In the genomic region with DNA sequence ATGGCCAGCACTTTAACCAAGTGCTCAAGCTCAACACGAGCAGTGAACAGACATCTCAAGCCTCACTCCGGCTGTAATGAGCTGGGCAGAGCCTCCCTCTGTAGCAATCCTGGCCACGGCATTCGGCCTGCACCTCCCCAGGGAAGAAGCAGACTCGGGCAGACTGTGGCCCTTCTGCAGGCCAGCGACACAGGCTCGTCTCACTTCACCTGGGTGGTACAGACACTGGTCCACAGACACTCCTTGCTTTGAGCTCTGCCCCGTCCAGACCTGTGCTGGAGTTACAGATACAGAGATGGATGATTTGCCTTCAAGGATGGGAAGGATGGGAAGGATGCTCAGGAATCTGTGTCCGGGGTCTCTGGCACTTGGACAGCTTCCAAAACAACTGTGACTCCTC, we compare ENCODE assay signal across 35 cellular contexts.
"Had no signal": no experiment of that assay in that cellular context is flagged by ENCODE, and none has a peak within 500 bp of the region (broad histone marks: within the 10 kb centered on the region; RNA-seq: fewer than 3 reads in every experiment).

No MANE protein-coding gene starts in this region.

- H3K4me1 Mint-ChIP-seq: activated CD4-positive, alpha-beta memory T cell treated with anti-CD3 and anti-CD28 coated beads, Interleukin-2, amount 10 ng/mL, durations not matched to agents 7 days and 5 days; activated CD4-positive, alpha-beta T cell treated with anti-CD3 and anti-CD28 coated beads for 36 hours; activated CD4-positive, alpha-beta T cell treated with anti-CD3 and anti-CD28 coated beads, Interleukin-2, amount 10 ng/mL, durations not matched to agents 7 days and 5 days; activated CD8-positive, alpha-beta memory T cell treated with anti-CD3 and anti-CD28 coated beads, Interleukin-2, amount 10 ng/mL, durations not matched to agents 7 days and 5 days; activated naive CD4-positive, alpha-beta T cell treated with anti-CD3 and anti-CD28 coated beads, Interleukin-2, amount 10 ng/mL, durations not matched to agents 7 days and 5 days; activated naive CD4-positive, alpha-beta T cell treated with anti-CD3 and anti-CD28 coated beads, Interleukin-2, amount 50 U/mL, for 24 hours; activated naive CD8-positive, alpha-beta T cell treated with anti-CD3 and anti-CD28 coated beads, Interleukin-2, amount 10 ng/mL, durations not matched to agents 7 days and 5 days; WTC11 had no signal

- H3K4me1 ChIP-seq: body of pancreas, breast epithelium had no signal

- ATAC-seq: activated CD4-positive, alpha-beta T cell treated with anti-CD3 and anti-CD28 coated beads for 36 hours; activated CD4-positive, CD25-positive, alpha-beta regulatory T cell treated with anti-CD3 and anti-CD28 coated beads, Interleukin-2, amount 50 U/mL, for 24 hours; activated CD8-positive, alpha-beta memory T cell treated with anti-CD3 and anti-CD28 coated beads, Interleukin-2, amount 10 ng/mL, durations not matched to agents 7 days and 5 days; activated CD8-positive, alpha-beta T cell treated with anti-CD3 and anti-CD28 coated beads, Interleukin-2, amount 10 ng/mL, durations not matched to agents 7 days and 5 days; activated naive CD8-positive, alpha-beta T cell treated with anti-CD3 and anti-CD28 coated beads, Interleukin-2, amount 50 U/mL, for 24 hours; body of pancreas; WTC11 had no signal

- H3K27ac ChIP-seq: body of pancreas, brain microvascular endothelial cell, breast epithelium, VCaP had no signal

- H3K27me3 ChIP-seq: body of pancreas, brain microvascular endothelial cell had no signal

- H3K36me3 ChIP-seq: brain microvascular endothelial cell, breast epithelium had no signal

- H3K9me3 Mint-ChIP-seq: activated CD4-positive, alpha-beta memory T cell treated with anti-CD3 and anti-CD28 coated beads, Interleukin-2, amount 10 ng/mL, durations not matched to agents 7 days and 5 days; activated CD4-positive, alpha-beta T cell treated with anti-CD3 and anti-CD28 coated beads, Interleukin-2, amount 10 ng/mL, durations not matched to agents 7 days and 5 days; activated naive CD4-positive, alpha-beta T cell treated with anti-CD3 and anti-CD28 coated beads, Interleukin-2, amount 10 ng/mL, durations not matched to agents 7 days and 5 days; activated naive CD4-positive, alpha-beta T cell treated with anti-CD3 and anti-CD28 coated beads, Interleukin-2, amount 50 U/mL, for 24 hours; activated naive CD8-positive, alpha-beta T cell treated with anti-CD3 and anti-CD28 coated beads, Interleukin-2, amount 10 ng/mL, durations not matched to agents 7 days and 5 days; activated naive CD8-positive, alpha-beta T cell treated with anti-CD3 and anti-CD28 coated beads, Interleukin-2, amount 50 U/mL, for 24 hours; activated T-cell treated with anti-CD3 and anti-CD28 coated beads, Interleukin-2, amount 50 U/mL, for 24 hours; activated T-helper 2 cell treated with anti-CD3 and anti-CD28 coated beads, Interferon-gamma antibody, Interleukin-2, Interleukin-4, amounts not matched to agents 10 μg/mL and 5 μg/mL and 100 μg/mL, durations not matched to agents 14 hours and 24 hours and 36 hours; T-helper 1 cell treated with Interleukin-12 subunit alpha and Interleukin-12 subunit beta and Interleukin-4 antibody, amounts not matched to agents 30 μg/mL and 1 μg/mL, for 36 hours; T-helper 2 cell treated with Interferon-gamma antibody and Interleukin-4, amounts not matched to agents 5 μg/mL and 100 μg/mL, for 36 hours; WTC11 had no signal

- H3K36me3 Mint-ChIP-seq: activated CD8-positive, alpha-beta memory T cell treated with anti-CD3 and anti-CD28 coated beads, Interleukin-2, amount 10 ng/mL, durations not matched to agents 7 days and 5 days; activated naive CD4-positive, alpha-beta T cell treated with anti-CD3 and anti-CD28 coated beads, Interleukin-2, amount 10 ng/mL, durations not matched to agents 7 days and 5 days; activated naive CD4-positive, alpha-beta T cell treated with anti-CD3 and anti-CD28 coated beads, Interleukin-2, amount 50 U/mL, for 24 hours; activated naive CD8-positive, alpha-beta T cell; activated naive CD8-positive, alpha-beta T cell treated with anti-CD3 and anti-CD28 coated beads, Interleukin-2, amount 10 ng/mL, durations not matched to agents 7 days and 5 days; WTC11 had no signal

- DNase-seq: activated CD4-positive, alpha-beta memory T cell treated with anti-CD3 and anti-CD28 coated beads, Interleukin-2, amount 10 ng/mL, durations not matched to agents 7 days and 5 days; activated CD4-positive, alpha-beta T cell treated with anti-CD3 and anti-CD28 coated beads for 1 hour; activated CD4-positive, alpha-beta T cell treated with anti-CD3 and anti-CD28 coated beads for 36 hours; activated CD4-positive, alpha-beta T cell treated with anti-CD3 and anti-CD28 coated beads for 48 hours; activated CD4-positive, alpha-beta T cell treated with anti-CD3 and anti-CD28 coated beads, Interleukin-2, amount 10 ng/mL, durations not matched to agents 7 days and 5 days; activated CD4-positive, alpha-beta T cell treated with anti-CD3 and anti-CD28 coated beads, Interleukin-2, amount 50 U/mL, for 48 hours; activated CD4-positive, CD25-positive, alpha-beta regulatory T cell; activated CD8-positive, alpha-beta memory T cell treated with anti-CD3 and anti-CD28 coated beads for 24 hours; activated CD8-positive, alpha-beta memory T cell treated with anti-CD3 and anti-CD28 coated beads, Interleukin-2, amount 10 ng/mL, durations not matched to agents 7 days and 5 days; activated CD8-positive, alpha-beta memory T cell treated with anti-CD3 and anti-CD28 coated beads, Interleukin-2, amount 50 U/mL, for 48 hours; activated CD8-positive, alpha-beta T cell treated with anti-CD3 and anti-CD28 coated beads, Interleukin-2, amount 10 ng/mL, durations not matched to agents 7 days and 5 days; activated effector memory CD4-positive, alpha-beta T cell treated with Interleukin-2 at 50 U/mL for 16 hours; activated gamma-delta T cell; activated naive CD4-positive, alpha-beta T cell treated with anti-CD3 and anti-CD28 coated beads, Interleukin-2, amount 10 ng/mL, durations not matched to agents 7 days and 5 days; activated naive CD4-positive, alpha-beta T cell treated with Interleukin-2 at 50 U/mL for 16 hours; activated naive CD8-positive, alpha-beta T cell treated with anti-CD3 and anti-CD28 coated beads, Interleukin-2, amount 10 ng/mL, durations not matched to agents 7 days and 5 days; activated naive CD8-positive, alpha-beta T cell treated with anti-CD3 and anti-CD28 coated beads, Interleukin-2, amount 50 U/mL, for 24 hours; activated T-cell treated with anti-CD3 and anti-CD28 coated beads, Interleukin-2, amount 50 U/mL, for 24 hours; activated T-cell treated with anti-CD3 and anti-CD28 coated beads, Interleukin-2, amount 50 U/mL, for 48 hours; aorta; body of pancreas; brain microvascular endothelial cell; central memory CD4-positive, alpha-beta T cell; T-helper 1 cell; T-helper 2 cell; T-helper 9 cell had no signal

- H3K4me3 Mint-ChIP-seq: activated CD4-positive, alpha-beta memory T cell treated with anti-CD3 and anti-CD28 coated beads, Interleukin-2, amount 10 ng/mL, durations not matched to agents 7 days and 5 days; activated CD4-positive, alpha-beta T cell treated with anti-CD3 and anti-CD28 coated beads for 36 hours; activated CD4-positive, alpha-beta T cell treated with anti-CD3 and anti-CD28 coated beads, Interleukin-2, amount 10 ng/mL, durations not matched to agents 7 days and 5 days; activated CD8-positive, alpha-beta memory T cell treated with anti-CD3 and anti-CD28 coated beads, Interleukin-2, amount 10 ng/mL, durations not matched to agents 7 days and 5 days; activated CD8-positive, alpha-beta T cell treated with anti-CD3 and anti-CD28 coated beads, Interleukin-2, amount 10 ng/mL, durations not matched to agents 7 days and 5 days; activated naive CD4-positive, alpha-beta T cell treated with anti-CD3 and anti-CD28 coated beads, Interleukin-2, amount 10 ng/mL, durations not matched to agents 7 days and 5 days; activated naive CD4-positive, alpha-beta T cell treated with anti-CD3 and anti-CD28 coated beads, Interleukin-2, amount 50 U/mL, for 24 hours; activated naive CD8-positive, alpha-beta T cell; activated naive CD8-positive, alpha-beta T cell treated with anti-CD3 and anti-CD28 coated beads, Interleukin-2, amount 10 ng/mL, durations not matched to agents 7 days and 5 days; activated naive CD8-positive, alpha-beta T cell treated with anti-CD3 and anti-CD28 coated beads, Interleukin-2, amount 50 U/mL, for 24 hours; activated T-cell treated with anti-CD3 and anti-CD28 coated beads, Interleukin-2, amount 50 U/mL, for 24 hours; T-helper 1 cell treated with Interleukin-12 subunit alpha and Interleukin-12 subunit beta and Interleukin-4 antibody, amounts not matched to agents 30 μg/mL and 1 μg/mL, for 36 hours; T-helper 2 cell treated with Interferon-gamma antibody and Interleukin-4, amounts not matched to agents 5 μg/mL and 100 μg/mL, for 36 hours; WTC11 had no signal

- H3K27ac Mint-ChIP-seq: activated CD4-positive, alpha-beta memory T cell treated with anti-CD3 and anti-CD28 coated beads, Interleukin-2, amount 10 ng/mL, durations not matched to agents 7 days and 5 days; activated CD4-positive, alpha-beta T cell treated with anti-CD3 and anti-CD28 coated beads for 36 hours; activated CD4-positive, alpha-beta T cell treated with anti-CD3 and anti-CD28 coated beads, Interleukin-2, amount 10 ng/mL, durations not matched to agents 7 days and 5 days; activated CD8-positive, alpha-beta memory T cell treated with anti-CD3 and anti-CD28 coated beads, Interleukin-2, amount 10 ng/mL, durations not matched to agents 7 days and 5 days; activated CD8-positive, alpha-beta T cell treated with anti-CD3 and anti-CD28 coated beads, Interleukin-2, amount 10 ng/mL, durations not matched to agents 7 days and 5 days; activated naive CD4-positive, alpha-beta T cell treated with anti-CD3 and anti-CD28 coated beads, Interleukin-2, amount 10 ng/mL, durations not matched to agents 7 days and 5 days; activated naive CD4-positive, alpha-beta T cell treated with anti-CD3 and anti-CD28 coated beads, Interleukin-2, amount 50 U/mL, for 24 hours; activated naive CD8-positive, alpha-beta T cell; activated naive CD8-positive, alpha-beta T cell treated with anti-CD3 and anti-CD28 coated beads, Interleukin-2, amount 10 ng/mL, durations not matched to agents 7 days and 5 days; activated naive CD8-positive, alpha-beta T cell treated with anti-CD3 and anti-CD28 coated beads, Interleukin-2, amount 50 U/mL, for 24 hours; activated T-cell treated with anti-CD3 and anti-CD28 coated beads, Interleukin-2, amount 50 U/mL, for 24 hours; activated T-helper 2 cell treated with anti-CD3 and anti-CD28 coated beads, Interferon-gamma antibody, Interleukin-2, Interleukin-4, amounts not matched to agents 10 μg/mL and 5 μg/mL and 100 μg/mL, durations not matched to agents 14 hours and 24 hours and 36 hours; T-helper 1 cell treated with Interleukin-12 subunit alpha and Interleukin-12 subunit beta and Interleukin-4 antibody, amounts not matched to agents 30 μg/mL and 1 μg/mL, for 36 hours; T-helper 2 cell treated with Interferon-gamma antibody and Interleukin-4, amounts not matched to agents 5 μg/mL and 100 μg/mL, for 36 hours; WTC11 had no signal

- H3K9me3 ChIP-seq: body of pancreas had no signal

- H3K27me3 Mint-ChIP-seq: activated naive CD4-positive, alpha-beta T cell treated with anti-CD3 and anti-CD28 coated beads, Interleukin-2, amount 10 ng/mL, durations not matched to agents 7 days and 5 days had no signal

- H3K4me3 ChIP-seq: body of pancreas, breast epithelium had no signal
